In genomic region chr2:197308635-197309368, GRCh38 we compare ENCODE assay signal across 8 cellular contexts. TPM values are rescaled to one million over a fixed set of nuclear protein-coding genes. Genes with fewer than 3 reads are reported as not detected.
DNase-seq lines count a peak whose midpoint lies in the region; TF ChIP-seq lines count a peak whose summit lies in the region.

No MANE protein-coding gene starts in this region.

- in situ Hi-C loops in HAP-1 (cut with MboI; ENCODE audit: low sequenced_read_pairs): no loop called here

- H3K4me3 ChIP-seq in endocrine pancreas (ENCODE audit: control insufficient read depth, insufficient read depth, low read length) (peak overlapping the region; percentile 79), spleen (peak overlapping the region; percentile 53 to 87 (median 69)), HAP-1 (no peak overlapping the region)

- intact Hi-C loops in spleen (cut with DNase I; ENCODE audit: low total_unique reads): loop anchor here (2.0 to 5.0 kb wide), 2 partner anchors 54 to 197 kb away; no protein-coding TSS in a partner anchor

- no peak overlapping the region for H3K9ac ChIP-seq in endocrine pancreas (ENCODE audit: control insufficient read depth, insufficient read depth, low read length)

- DNase-seq in NOMO-1 treated with DMSO at 0.1 percent for 48 hours (lab: John Stamatoyannopoulos, UW; ENCODE audit: unreplicated experiment) (peak; percentile 22), NOMO-1 treated with dmso at 0.1 percent for 144 hours (lab: John Stamatoyannopoulos, UW; ENCODE audit: unreplicated experiment) (no peak), OCI-M1 (lab: John Stamatoyannopoulos, UW) (peak; percentile 85), spleen (no peak), NCI-H1417 (lab: John Stamatoyannopoulos, UW) (no peak), COLO668 (lab: John Stamatoyannopoulos, UW; ENCODE audit: unreplicated experiment) (no peak), HAP-1 (ENCODE audit: low spot score in 2 of 2) (no peak)

- H3K27ac ChIP-seq in spleen: peak overlapping the region; percentile 87 to 98 (median 96)

- no peaks in the 10 kb centered on the region for H3K9me3 ChIP-seq in endocrine pancreas (ENCODE audit: control insufficient read depth, low read length)
- no peaks in the 10 kb centered on the region for H3K9me3 ChIP-seq in spleen
- H3K9me3 ChIP-seq in HAP-1: no peaks in the 10 kb centered on the region

- H3K36me3 ChIP-seq in endocrine pancreas (ENCODE audit: control insufficient read depth, insufficient read depth, low read length) (no peaks in the 10 kb centered on the region), spleen (no peaks in the 10 kb centered on the region), HAP-1 (replicated peaks) (no peaks in the 10 kb centered on the region)

- no peaks in the 10 kb centered on the region for H3K27me3 ChIP-seq in endocrine pancreas (ENCODE audit: control insufficient read depth, insufficient read depth, low read length)
- no peaks in the 10 kb centered on the region for H3K27me3 ChIP-seq in spleen (replicated peaks in 1 of 7)
- H3K27me3 ChIP-seq in HAP-1 (ENCODE audit: low read depth): peaks cover 26% of the 10 kb centered on the region

- H3K4me1 ChIP-seq in endocrine pancreas (ENCODE audit: control insufficient read depth, insufficient read depth, low read length): peaks cover 8% of the 10 kb centered on the region
- H3K4me1 ChIP-seq in spleen: peaks cover 26 to 74% (median 65%) of the 10 kb centered on the region in 6 donors
- peaks cover 3% of the 10 kb centered on the region; the same call in 1 of the 2 replicates for H3K4me1 ChIP-seq in HAP-1

- no peak for TF ChIP-seq POLR2A in spleen (IDR thresholded peaks at IDR 0.05)

- TF ChIP-seq CTCF in spleen (IDR thresholded peaks at IDR 0.05 in 8 of 11, conservative IDR thresholded peaks at IDR 0.05 in 3 of 11): no peak

- WGBS in spleen, 5 donors: 49 to 63% (median 56%) methylated on average over 3 of the region's 3 CpGs

RNA-seq across cellular contexts. Expression of gene ANKRD44, which starts 1.8 kb away (rescaled TPM):
- 100 to 1,000 TPM; 108 to 183 (median 145) TPM for total RNA-seq in spleen
- polyA plus RNA-seq in spleen: 10 to 100 TPM; 16.0 to 18.5 (median 16.3) TPM

Comparison
In these comparisons a context has a peak if more than half of its experiments do, and no peak if none do; other contexts are left out.
1. DNase-seq: peak in NOMO-1 treated with DMSO at 0.1 percent for 48 hours (single experiment) and OCI-M1 (single experiment); none in NOMO-1 treated with dmso at 0.1 percent for 144 hours (single experiment), spleen (single experiment), NCI-H1417 (0 of 3), COLO668 (single experiment) and HAP-1 (0 of 2).